In the genomic region with DNA sequence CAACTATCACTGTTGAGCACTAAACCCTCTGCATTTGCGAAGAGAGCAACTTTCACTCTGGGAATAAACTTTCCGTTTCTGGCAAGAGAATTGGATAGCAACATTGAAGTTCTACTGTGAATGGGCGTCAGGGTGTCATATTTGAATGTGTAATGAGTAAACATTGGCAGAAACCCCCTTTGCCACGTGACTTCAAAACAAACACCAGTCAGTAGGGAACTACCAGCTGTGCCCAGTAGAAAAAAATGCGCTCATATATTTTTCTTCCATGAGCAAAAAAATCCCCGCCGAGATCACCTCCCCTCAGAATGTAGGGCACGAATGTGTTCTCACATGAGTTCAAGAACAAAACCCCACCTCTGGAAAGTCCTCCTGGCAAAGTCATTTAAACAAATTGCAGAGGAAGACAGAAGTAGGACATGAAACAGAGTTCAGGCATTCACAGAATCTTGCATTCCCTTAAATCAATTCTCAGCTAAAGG, we compare ENCODE assay signal across 8 cellular contexts.
A peak's percentile ranks its signal among the peaks of the same experiment; 100 is the strongest.
DNase-seq lines count a peak whose midpoint lies in the region; ATAC-seq and TF ChIP-seq lines count a peak whose summit lies in the region.

No MANE protein-coding gene starts in this region.

- H3K36me3 ChIP-seq in CD4-positive, CD25-positive, alpha-beta regulatory T cell (ENCODE audit: control insufficient read depth, insufficient read depth, low read length) = no peaks in the 10 kb centered on the region
- H3K36me3 ChIP-seq in right lobe of liver = no peaks in the 10 kb centered on the region
- H3K36me3 ChIP-seq in uterus = no peaks in the 10 kb centered on the region
- no peaks in the 10 kb centered on the region for H3K36me3 ChIP-seq in mammary epithelial cell (ENCODE audit: insufficient read depth, low read length)

- intact Hi-C loops in right lobe of liver (cut with DNase I) = no loop called here
- intact Hi-C loops in uterus (cut with DNase I; ENCODE audit: low total_unique reads) = no loop called here
- intact Hi-C loops in mammary epithelial cell (cut with micrococcal nuclease) = no loop called here

- H3K79me2 ChIP-seq in mammary epithelial cell (ENCODE audit: insufficient read depth, low read length) = no peaks in the 10 kb centered on the region

- H3K27ac ChIP-seq in CD4-positive, CD25-positive, alpha-beta regulatory T cell (ENCODE audit: insufficient read depth, low read length, poor library complexity, severe bottlenecking) = peak overlapping the region; percentile 38
- H3K27ac ChIP-seq in right lobe of liver = peak overlapping the region; percentile 61 to 79 (median 74)
- peak overlapping the region; percentile 61 to 78 for H3K27ac ChIP-seq in uterus
- no peak overlapping the region for H3K27ac ChIP-seq in mammary epithelial cell (ENCODE audit: insufficient read depth, low read depth, low read length)

- no TSS peak for BruUV-seq in mammary epithelial cell (replicated peaks; lab: Mats Ljungman, UMichigan)

- no peak overlapping the region for H2AFZ ChIP-seq in mammary epithelial cell (ENCODE audit: low read depth, low read length)

- H3K4me3 ChIP-seq in CD4-positive, CD25-positive, alpha-beta regulatory T cell (ENCODE audit: low read depth, low read length) = peak overlapping the region; percentile 14
- peak overlapping the region in 2 of 3 donors; percentile 15 to 31 for H3K4me3 ChIP-seq in right lobe of liver
- H3K4me3 ChIP-seq in uterus = peak overlapping the region in 1 of 2 donors; percentile 3
- H3K4me3 ChIP-seq in mammary epithelial cell (replicated peaks in 1 of 3; ENCODE audit: insufficient read depth in 1 of 3, low read depth in 2 of 3, low read length in 3 of 3) = no peak overlapping the region

- in situ Hi-C loops in mammary epithelial cell (cut with MboI; ENCODE audit: low sequenced_read_pairs in 2 of 2) = no loop called here
- in situ Hi-C loops in KBM-7 (cut with MboI; ENCODE audit: low pct_unique_long_range_greater_than_20kb, low sequenced_read_pairs) = no loop called here

- ATAC-seq in CD4-positive, CD25-positive, alpha-beta regulatory T cell (ENCODE audit: low read depth in 2 of 2) = peak in 1 of 2 donors; percentile 52
- ATAC-seq in GM19452 (IDR thresholded peaks at IDR 0.05; ENCODE audit: unreplicated experiment) (peak; percentile 65), HG03520 (IDR thresholded peaks at IDR 0.05; ENCODE audit: unreplicated experiment) (peak; percentile 63), right lobe of liver (peak; percentile 75 to 86 (median 78))

- no peak for TF ChIP-seq POLR2A in right lobe of liver (IDR thresholded peaks at IDR 0.05)
- TF ChIP-seq POLR2A in uterus (IDR thresholded peaks at IDR 0.05) = no peak

- peak overlapping the region in 3 of 4 donors; percentile 56 to 71 (median 61) for H3K4me3 Mint-ChIP-seq in CD4-positive, CD25-positive, alpha-beta regulatory T cell

- CTCF ChIA-PET in mammary epithelial cell (lab: Charles Lee; ENCODE audit: low non-redundant PET) = no interaction called here

- DNase-seq in CD4-positive, CD25-positive, alpha-beta regulatory T cell = peak; percentile 38 to 46 (median 42)
- DNase-seq in activated CD4-positive, CD25-positive, alpha-beta regulatory T cell treated with anti-CD3 and anti-CD28 coated beads, Interleukin-2, amount 50 U/mL, for 72 hours = peak; percentile 48
- peak in 1 of 3 donors; percentile 81 for DNase-seq in right lobe of liver
- DNase-seq in uterus = peak; percentile 31 to 45
- no peak for DNase-seq in mammary epithelial cell
- no peak for DNase-seq in KBM-7

- H3K9me3 Mint-ChIP-seq in CD4-positive, CD25-positive, alpha-beta regulatory T cell = peaks cover 0 to 4% (median 0%) of the 10 kb centered on the region in 7 donors

- no peaks in the 10 kb centered on the region for H3K27me3 Mint-ChIP-seq in CD4-positive, CD25-positive, alpha-beta regulatory T cell

- dilution Hi-C loops in mammary epithelial cell (cut with HindIII; ENCODE audit: low sequenced_read_pairs) = no loop called here

- H3K27ac Mint-ChIP-seq in CD4-positive, CD25-positive, alpha-beta regulatory T cell = peak overlapping the region in 2 of 3 donors; percentile 55 to 88

- H3K4me1 ChIP-seq in CD4-positive, CD25-positive, alpha-beta regulatory T cell (ENCODE audit: control insufficient read depth, insufficient read depth, low read length, poor library complexity, severe bottlenecking) = peaks cover 16% of the 10 kb centered on the region
- H3K4me1 ChIP-seq in right lobe of liver (peaks cover 0 to 52% (median 26%) of the 10 kb centered on the region in 4 donors), uterus (no peaks in the 10 kb centered on the region), mammary epithelial cell (ENCODE audit: insufficient read depth, low read length) (peaks cover 2% of the 10 kb centered on the region)

- TF ChIP-seq CTCF in right lobe of liver (IDR thresholded peaks at IDR 0.05) (peak in 1 of 4 donors; percentile 9), uterus (IDR thresholded peaks at IDR 0.05) (no peak), mammary epithelial cell (conservative IDR thresholded peaks at IDR 0.05 in 1 of 2, IDR thresholded peaks at IDR 0.05 in 1 of 2; ENCODE audit: extremely low read depth in 1 of 2, insufficient read depth in 1 of 2, low read depth in 1 of 2, low read length in 2 of 2) (no peak)

- H3K4me1 Mint-ChIP-seq in CD4-positive, CD25-positive, alpha-beta regulatory T cell = peaks cover 15 to 61% (median 37%) of the 10 kb centered on the region in 4 donors

- H3K4me2 ChIP-seq in mammary epithelial cell (ENCODE audit: insufficient read depth, low read depth, low read length) = no peak overlapping the region

- H4K20me1 ChIP-seq in mammary epithelial cell (ENCODE audit: insufficient read depth, low read length) = no peaks in the 10 kb centered on the region

- peaks cover 10% of the 10 kb centered on the region for H3K36me3 Mint-ChIP-seq in CD4-positive, CD25-positive, alpha-beta regulatory T cell

- no peaks in the 10 kb centered on the region for H3K9me3 ChIP-seq in CD4-positive, CD25-positive, alpha-beta regulatory T cell (ENCODE audit: control insufficient read depth in 2 of 2, low read length in 2 of 2)
- H3K9me3 ChIP-seq in right lobe of liver (no peaks in the 10 kb centered on the region), uterus (no peaks in the 10 kb centered on the region), mammary epithelial cell (replicated peaks; ENCODE audit: insufficient read depth, low read length) (no peaks in the 10 kb centered on the region)

- no peak overlapping the region for H3K9ac ChIP-seq in mammary epithelial cell (ENCODE audit: insufficient read depth, low read length)

- WGBS in right lobe of liver (ENCODE audit: insufficient coverage, low coverage, low lambda C conversion rate, missing lambda C conversion rate) = 24% methylated on average over 8 of the region's 8 CpGs
- 79% methylated on average over 8 of the region's 8 CpGs for WGBS in mammary epithelial cell (ENCODE audit: low coverage, missing lambda C conversion rate)

- no peaks in the 10 kb centered on the region for H3K27me3 ChIP-seq in CD4-positive, CD25-positive, alpha-beta regulatory T cell (ENCODE audit: control insufficient read depth, insufficient read depth, low read length)
- H3K27me3 ChIP-seq in right lobe of liver (no peaks in the 10 kb centered on the region), uterus (no peaks in the 10 kb centered on the region), mammary epithelial cell (ENCODE audit: insufficient read depth, low read length) (no peaks in the 10 kb centered on the region)

Comparison
In these comparisons a context has a peak if more than half of its experiments do, and no peak if none do; other contexts are left out.
1. DNase-seq: peak in CD4-positive, CD25-positive, alpha-beta regulatory T cell (3 of 3), activated CD4-positive, CD25-positive, alpha-beta regulatory T cell treated with anti-CD3 and anti-CD28 coated beads, Interleukin-2, amount 50 U/mL, for 72 hours (single experiment) and uterus (2 of 2); none in mammary epithelial cell (single experiment) and KBM-7 (single experiment).
2. H3K4me3 ChIP-seq: peak in CD4-positive, CD25-positive, alpha-beta regulatory T cell (single experiment) and right lobe of liver (2 of 3); none in mammary epithelial cell (0 of 3).